ENCODE assay signal across 20 cellular contexts in genomic region chr2:28382755-28383154, GRCh38. TPM values are rescaled to one million over a fixed set of nuclear protein-coding genes. Genes with fewer than 3 reads are reported as not detected.
DNase-seq lines count a peak whose midpoint lies in the region; TF ChIP-seq lines count a peak whose summit lies in the region.
"Had no signal": no experiment of that assay in that cellular context is flagged by ENCODE, and none has a peak within 500 bp of the region (broad histone marks: within the 10 kb centered on the region; RNA-seq: fewer than 3 reads in every experiment).

No MANE protein-coding gene starts in this region.

- H3K4me1 ChIP-seq in BLaER1 = peaks cover 56% of the 10 kb centered on the region
- H3K4me1 ChIP-seq in HEK293 (ENCODE audit: control insufficient read depth, insufficient read depth, low read length) = no peaks in the 10 kb centered on the region
- peaks cover 44% of the 10 kb centered on the region for H3K4me1 ChIP-seq in hepatocyte (ENCODE audit: insufficient read depth)
- H3K4me1 ChIP-seq: HAP-1 had no signal

- H3K9me3 ChIP-seq in BLaER1 (no peaks in the 10 kb centered on the region), HEK293 (ENCODE audit: control insufficient read depth, insufficient read depth, low read depth, low read length) (no peaks in the 10 kb centered on the region), hepatocyte (ENCODE audit: low read depth) (no peaks in the 10 kb centered on the region)
- H3K9me3 ChIP-seq: HAP-1, MG63 had no signal

- no peak overlapping the region for H3K4me3 Mint-ChIP-seq in nephron progenitor cell
- H3K4me3 Mint-ChIP-seq: activated naive CD8-positive, alpha-beta T cell treated with anti-CD3 and anti-CD28 coated beads, Interleukin-2, amount 50 U/mL, for 24 hours; activated T-cell treated with anti-CD3 and anti-CD28 coated beads, Interleukin-2, amount 50 U/mL, for 24 hours had no signal

- H2AFZ ChIP-seq in hepatocyte = no peak overlapping the region

- no peak for DNase-seq in hepatocyte (ENCODE audit: low spot score)
- DNase-seq in nephron progenitor cell = no peak
- DNase-seq in NCI-H2227 (lab: John Stamatoyannopoulos, UW; ENCODE audit: unreplicated experiment) = no peak
- no peak for DNase-seq in NCI-H524 (lab: John Stamatoyannopoulos, UW)
- no peak for DNase-seq in HK-2 (ENCODE audit: unreplicated experiment)
- DNase-seq in HPDE6-E6E7 (ENCODE audit: extremely low spot score) = no peak
- DNase-seq: activated CD4-positive, alpha-beta T cell treated with anti-CD3 and anti-CD28 coated beads for 1 hour; activated naive CD8-positive, alpha-beta T cell treated with anti-CD3 and anti-CD28 coated beads, Interleukin-2, amount 50 U/mL, for 24 hours; activated T-cell treated with anti-CD3 and anti-CD28 coated beads, Interleukin-2, amount 50 U/mL, for 24 hours; KBM-7; MG63; NCI-H1105 treated with DMSO at 0.1 percent for 48 hours; NCI-H2029; NCI-H345 had no signal

- CTCF ChIA-PET in HEK293 (lab: Yijun Ruan, JAX) = interaction anchor here (0.8 to 1.0 kb wide), 2 partner anchors 8 to 158 kb away, joined by 3 read pairs; no protein-coding TSS in a partner anchor

- H3K79me2 ChIP-seq in hepatocyte = no peaks in the 10 kb centered on the region

- peak overlapping the region; percentile 57 for H3K4me2 ChIP-seq in BLaER1
- H3K4me2 ChIP-seq in hepatocyte = no peak overlapping the region
- H3K4me2 ChIP-seq: smooth muscle cell had no signal

- peaks cover 8% of the 10 kb centered on the region for H3K27me3 Mint-ChIP-seq in nephron progenitor cell (ENCODE audit: low read depth, poor library complexity)
- H3K27me3 Mint-ChIP-seq: activated naive CD8-positive, alpha-beta T cell treated with anti-CD3 and anti-CD28 coated beads, Interleukin-2, amount 50 U/mL, for 24 hours; activated T-cell treated with anti-CD3 and anti-CD28 coated beads, Interleukin-2, amount 50 U/mL, for 24 hours had no signal

- H3K27me3 ChIP-seq in BLaER1 = no peaks in the 10 kb centered on the region
- H3K27me3 ChIP-seq in hepatocyte = no peaks in the 10 kb centered on the region
- H3K27me3 ChIP-seq: MG63 had no signal

- H3K36me3 Mint-ChIP-seq in nephron progenitor cell (ENCODE audit: low read depth) = no peaks in the 10 kb centered on the region

- peak overlapping the region; percentile 66 for H3K27ac ChIP-seq in BLaER1
- no peak overlapping the region for H3K27ac ChIP-seq in HEK293 (ENCODE audit: extremely low read depth, low read depth, low read length)
- peak overlapping the region; percentile 96 for H3K27ac ChIP-seq in hepatocyte
- H3K27ac ChIP-seq: C4-2B had no signal

- WGBS in hepatocyte (ENCODE audit: low lambda C conversion rate, missing lambda C conversion rate) = 56% methylated on average over 7 of the region's 7 CpGs

- no peak overlapping the region for H3K4me3 ChIP-seq in BLaER1
- H3K4me3 ChIP-seq in HEK293 (ENCODE audit: low read depth, low read length) = no peak overlapping the region
- no peak overlapping the region for H3K4me3 ChIP-seq in hepatocyte
- H3K4me3 ChIP-seq: HAP-1, lung, MG63, smooth muscle cell had no signal

- H3K36me3 ChIP-seq in BLaER1 (no peaks in the 10 kb centered on the region), HEK293 (ENCODE audit: control insufficient read depth in 2 of 2, insufficient read depth in 1 of 2, low read length in 2 of 2) (no peaks in the 10 kb centered on the region), hepatocyte (replicated peaks; ENCODE audit: insufficient read depth, low read depth) (no peaks in the 10 kb centered on the region)
- H3K36me3 ChIP-seq: HAP-1, MG63 had no signal

- no peaks in the 10 kb centered on the region for H3K9me3 Mint-ChIP-seq in nephron progenitor cell
- H3K9me3 Mint-ChIP-seq: activated naive CD8-positive, alpha-beta T cell treated with anti-CD3 and anti-CD28 coated beads, Interleukin-2, amount 50 U/mL, for 24 hours; activated T-cell treated with anti-CD3 and anti-CD28 coated beads, Interleukin-2, amount 50 U/mL, for 24 hours had no signal

- POLR2A ChIA-PET in HEK293 (lab: Yijun Ruan, JAX) = no interaction called here

- H4K20me1 ChIP-seq in BLaER1 (no peaks in the 10 kb centered on the region), hepatocyte (ENCODE audit: insufficient read depth, poor library complexity, severe bottlenecking) (no peaks in the 10 kb centered on the region)

- peaks cover 19% of the 10 kb centered on the region for H3K4me1 Mint-ChIP-seq in nephron progenitor cell

- TF ChIP-seq CTCF in HEK293 (tag by site-specific recombination; IDR thresholded peaks at IDR 0.05) (no peak), hepatocyte (IDR thresholded peaks at IDR 0.05; ENCODE audit: poor library complexity) (no peak), nephron progenitor cell (IDR thresholded peaks at IDR 0.05) (no peak)

- no peaks in the 10 kb centered on the region for H3K9me2 ChIP-seq in hepatocyte (replicated peaks; ENCODE audit: insufficient read depth)

- H3K27ac Mint-ChIP-seq in nephron progenitor cell = peak overlapping the region; percentile 16
- H3K27ac Mint-ChIP-seq: activated naive CD8-positive, alpha-beta T cell treated with anti-CD3 and anti-CD28 coated beads, Interleukin-2, amount 50 U/mL, for 24 hours; activated T-cell treated with anti-CD3 and anti-CD28 coated beads, Interleukin-2, amount 50 U/mL, for 24 hours had no signal

- H3K9ac ChIP-seq in BLaER1 = 0 out of 2 replicates have a peak overlapping the region, but pooled peaks have one; percentile 25

TF ChIP-seq in HEK293, 187 proteins besides CTCF, POLR2A, EP300 and RAD21:
- TF ChIP-seq, protein P1, sequence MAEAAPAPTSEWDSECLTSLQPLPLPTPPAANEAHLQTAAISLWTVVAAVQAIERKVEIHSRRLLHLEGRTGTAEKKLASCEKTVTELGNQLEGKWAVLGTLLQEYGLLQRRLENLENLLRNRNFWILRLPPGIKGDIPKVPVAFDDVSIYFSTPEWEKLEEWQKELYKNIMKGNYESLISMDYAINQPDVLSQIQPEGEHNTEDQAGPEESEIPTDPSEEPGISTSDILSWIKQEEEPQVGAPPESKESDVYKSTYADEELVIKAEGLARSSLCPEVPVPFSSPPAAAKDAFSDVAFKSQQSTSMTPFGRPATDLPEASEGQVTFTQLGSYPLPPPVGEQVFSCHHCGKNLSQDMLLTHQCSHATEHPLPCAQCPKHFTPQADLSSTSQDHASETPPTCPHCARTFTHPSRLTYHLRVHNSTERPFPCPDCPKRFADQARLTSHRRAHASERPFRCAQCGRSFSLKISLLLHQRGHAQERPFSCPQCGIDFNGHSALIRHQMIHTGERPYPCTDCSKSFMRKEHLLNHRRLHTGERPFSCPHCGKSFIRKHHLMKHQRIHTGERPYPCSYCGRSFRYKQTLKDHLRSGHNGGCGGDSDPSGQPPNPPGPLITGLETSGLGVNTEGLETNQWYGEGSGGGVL (tag by site-specific recombination; IDR thresholded peaks at IDR 0.05) = no peak
- peak; percentile 44; the same call in 1 of the 2 replicates for TF ChIP-seq KLF1 (tag by site-specific recombination; IDR thresholded peaks at IDR 0.05)
- TF ChIP-seq ZNF24 (tag by site-specific recombination; IDR thresholded peaks at IDR 0.05) = no peak
- TF ChIP-seq ZNF423 (tag by site-specific recombination; IDR thresholded peaks at IDR 0.05) = no peak
- peak; percentile 74 for TF ChIP-seq ZIC2 (tag by site-specific recombination; IDR thresholded peaks at IDR 0.05)

RNA-seq across cellular contexts. Expression of gene FOSL2, which starts 9.9 kb away (rescaled TPM):
- 148 and 164 TPM in 2 replicates for total RNA-seq in hepatocyte
- 84.0 and 91.1 TPM in 2 replicates for polyA plus RNA-seq in hepatocyte
